In the genomic region with DNA sequence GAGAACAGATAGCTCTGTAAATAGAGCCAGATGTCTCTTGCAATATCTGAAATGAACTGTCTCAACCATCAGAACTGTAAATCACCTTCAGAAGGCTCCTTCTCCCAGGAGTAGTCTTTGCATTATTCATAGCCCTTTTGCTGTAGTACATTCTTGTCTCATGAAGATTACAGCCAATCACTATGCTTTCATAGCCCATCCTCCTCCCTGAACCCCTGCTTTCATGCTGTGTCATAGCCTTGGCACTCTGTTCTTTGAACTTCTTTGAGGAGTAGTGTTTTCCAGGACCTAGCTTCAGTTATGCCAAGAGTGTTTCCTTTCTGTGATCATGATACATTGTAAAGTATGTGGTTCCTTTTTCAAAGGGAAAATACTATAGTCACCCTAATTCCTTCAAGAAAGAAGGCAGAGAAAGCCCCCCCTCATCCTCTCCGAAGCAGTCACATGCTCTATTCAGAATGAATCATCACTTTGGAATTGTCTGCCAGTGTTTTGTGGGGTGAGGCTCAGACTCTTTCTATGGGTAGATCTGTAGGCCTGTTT, we compare ENCODE assay signal across 10 cellular contexts.
DNase-seq lines count a peak whose midpoint lies in the region; ATAC-seq lines count a peak whose summit lies in the region.
"Had no signal": no experiment of that assay in that cellular context is flagged by ENCODE, and none has a peak within 500 bp of the region (broad histone marks: within the 10 kb centered on the region; RNA-seq: fewer than 3 reads in every experiment).

No MANE protein-coding gene starts in this region.

- DNase-seq in 8988T (peak; percentile 18), HS-27A (ENCODE audit: low read depth) (peak; percentile 79), brain pericyte (ENCODE audit: low read depth, low spot score) (peak; percentile 24), kidney tubule cell (ENCODE audit: low spot score) (peak; percentile 95), cerebellum (ENCODE audit: low spot score) (no peak), NCI-H2227 treated with DMSO at 0.1 percent for 48 hours (lab: John Stamatoyannopoulos, UW) (no peak)
- DNase-seq: activated CD4-positive, alpha-beta T cell treated with anti-CD3 and anti-CD28 coated beads for 36 hours; NCI-H1105 had no signal

- no peak for ATAC-seq in GM18520 (IDR thresholded peaks at IDR 0.05; ENCODE audit: unreplicated experiment)
- no peak for ATAC-seq in HG02610 (IDR thresholded peaks at IDR 0.05; ENCODE audit: unreplicated experiment)
- ATAC-seq: activated CD4-positive, alpha-beta T cell treated with anti-CD3 and anti-CD28 coated beads for 36 hours had no signal

Comparison
In these comparisons a context has a peak if more than half of its experiments do, and no peak if none do; other contexts are left out.
1. DNase-seq: peak in 8988T (single experiment), HS-27A (single experiment), brain pericyte (single experiment) and kidney tubule cell (single experiment); none in cerebellum (single experiment) and NCI-H2227 treated with DMSO at 0.1 percent for 48 hours (single experiment).